8 cellular contexts compared by ENCODE assay signal in the genomic region with DNA sequence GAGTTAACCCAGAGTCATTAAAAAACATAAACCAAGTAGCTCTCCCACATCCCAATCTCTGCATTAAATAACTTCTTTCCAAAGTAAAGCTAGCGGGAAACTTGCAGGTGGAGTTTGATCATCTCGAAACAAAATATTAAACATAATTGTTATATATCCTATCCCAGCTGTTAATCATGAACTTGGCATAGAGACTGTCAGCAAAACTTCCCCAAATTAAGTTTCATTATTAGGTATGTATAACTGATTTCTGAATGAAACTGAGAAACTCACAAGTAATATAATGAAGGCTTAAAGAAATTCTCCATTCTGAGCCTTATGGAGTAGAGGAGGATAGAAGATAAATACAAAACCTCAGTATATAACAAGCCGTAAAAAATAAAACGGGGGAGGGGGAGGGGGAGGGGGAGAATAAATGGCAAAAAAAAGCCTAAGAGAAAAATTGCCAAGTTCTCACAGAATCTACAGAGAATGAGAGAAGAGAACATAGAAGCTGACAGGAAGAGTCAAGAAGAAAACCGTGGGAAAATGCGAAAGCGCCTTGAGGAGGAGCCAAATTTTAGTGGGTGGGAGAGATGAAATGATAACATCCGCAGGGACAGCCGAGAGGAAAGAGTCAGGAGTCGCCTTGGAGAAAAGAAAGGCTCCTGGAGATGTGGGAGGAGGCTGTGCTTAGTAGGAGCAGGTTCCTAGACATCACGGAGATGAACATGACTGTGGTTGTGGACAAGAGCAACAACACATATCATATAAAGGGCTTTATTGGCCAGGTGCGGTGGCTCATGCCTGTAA. TPM values are rescaled to one million over a fixed set of nuclear protein-coding genes. Genes with fewer than 3 reads are reported as not detected.
DNase-seq lines count a peak whose midpoint lies in the region; ATAC-seq and TF ChIP-seq lines count a peak whose summit lies in the region.

No MANE protein-coding gene starts in this region.

- ATAC-seq in GM19463 (IDR thresholded peaks at IDR 0.05; ENCODE audit: unreplicated experiment) (peak; percentile 23), HG03439 (IDR thresholded peaks at IDR 0.05; ENCODE audit: unreplicated experiment) (peak; percentile 29), sciatic nerve (no peak)

- H3K27me3 Mint-ChIP-seq in Calu3 (ENCODE audit: unreplicated experiment) = no peaks in the 10 kb centered on the region

- intact Hi-C loops in Calu3 (cut with micrococcal nuclease; ENCODE audit: unreplicated experiment) (loop anchor here (5.0 kb wide), 1 partner anchor 105 kb away; no protein-coding TSS in a partner anchor), sciatic nerve (cut with DNase I) (no loop called here)

- peak overlapping the region; percentile 81 for H3K4me3 Mint-ChIP-seq in Calu3 (ENCODE audit: low read depth, unreplicated experiment)

- H3K27ac Mint-ChIP-seq in Calu3 (ENCODE audit: unreplicated experiment) = peak overlapping the region; percentile 97

- no peaks in the 10 kb centered on the region for H3K9me3 ChIP-seq in effector memory CD4-positive, alpha-beta T cell (ENCODE audit: control insufficient read depth, low read length)

- no peaks in the 10 kb centered on the region for H3K27me3 ChIP-seq in effector memory CD4-positive, alpha-beta T cell (replicated peaks; ENCODE audit: control insufficient read depth, insufficient read depth, low read length, poor library complexity, severe bottlenecking)

- peak; percentile 47 for DNase-seq in Calu3
- peak; percentile 44 to 74 for DNase-seq in cardiac fibroblast (ENCODE audit: low read depth in 2 of 2)
- no peak for DNase-seq in sciatic nerve (ENCODE audit: low spot score)
- no peak for DNase-seq in GM13976 (ENCODE audit: low spot score)
- DNase-seq in effector memory CD4-positive, alpha-beta T cell = no peak
- no peak for DNase-seq in GM10266 (ENCODE audit: extremely low spot score)

- H3K4me1 Mint-ChIP-seq in Calu3 (ENCODE audit: low read depth, unreplicated experiment) = peaks cover 64% of the 10 kb centered on the region

- peaks cover 28% of the 10 kb centered on the region for H3K4me1 ChIP-seq in effector memory CD4-positive, alpha-beta T cell (ENCODE audit: control insufficient read depth, insufficient read depth, low read length, poor library complexity, severe bottlenecking)

- TF ChIP-seq CTCF in Calu3 (IDR thresholded peaks at IDR 0.05; ENCODE audit: unreplicated experiment) (no peak), cardiac fibroblast (IDR thresholded peaks at IDR 0.05; ENCODE audit: low read depth, low read length) (no peak), GM13976 (IDR thresholded peaks at IDR 0.05; ENCODE audit: borderline replicate concordance, control extremely low read depth, extremely low read depth, insufficient read depth, missing control alignments) (no peak), GM10266 (IDR thresholded peaks at IDR 0.05; ENCODE audit: control insufficient read depth, insufficient read depth, low read depth, missing control alignments) (no peak)

- H3K36me3 Mint-ChIP-seq in Calu3 (ENCODE audit: insufficient read depth, unreplicated experiment) = peaks cover 46% of the 10 kb centered on the region

- H3K9me3 Mint-ChIP-seq in Calu3 (ENCODE audit: low read depth, unreplicated experiment) = no peaks in the 10 kb centered on the region

- no TSS peak for BruUV-seq in Calu3 (replicated peaks; lab: Mats Ljungman, UMichigan)

- H3K4me3 ChIP-seq in cardiac fibroblast (replicated peaks in 1 of 2; ENCODE audit: low read depth in 2 of 2, low read length in 2 of 2) = no peak overlapping the region
- H3K4me3 ChIP-seq in effector memory CD4-positive, alpha-beta T cell (ENCODE audit: insufficient read depth, low read depth, low read length, poor library complexity, severe bottlenecking) = no peak overlapping the region

- in situ Hi-C loops in GM13976 (cut with MboI; ENCODE audit: low sequenced_read_pairs, unreplicated experiment) = no loop called here

- H3K27ac ChIP-seq in effector memory CD4-positive, alpha-beta T cell (ENCODE audit: insufficient read depth, low read length, poor library complexity, severe bottlenecking) = no peak overlapping the region

- H3K36me3 ChIP-seq in effector memory CD4-positive, alpha-beta T cell (ENCODE audit: control insufficient read depth, insufficient read depth, low read length) = no peaks in the 10 kb centered on the region

- CTCF ChIA-PET in Calu3 (lab: Charles Lee) = interaction anchor here (0.6 to 2.2 kb wide), 5 partner anchors 37 to 496 kb away, joined by 3 to 8 read pairs (median 5); no protein-coding TSS in a partner anchor

RNA-seq across cellular contexts. Expression of gene PHLDA1, which starts 49.6 kb away (rescaled TPM):
- total RNA-seq in Calu3 (2022) = 143 and 151 TPM in 2 replicates
- 34.2 TPM for total RNA-seq in sciatic nerve

Comparison
In these comparisons a context has a peak if more than half of its experiments do, and no peak if none do; other contexts are left out.
1. DNase-seq: peak in Calu3 (single experiment) and cardiac fibroblast (2 of 2); none in sciatic nerve (single experiment), GM13976 (single experiment), effector memory CD4-positive, alpha-beta T cell (0 of 3) and GM10266 (single experiment).